ENCODE assay signal across 19 cellular contexts in the genomic region with DNA sequence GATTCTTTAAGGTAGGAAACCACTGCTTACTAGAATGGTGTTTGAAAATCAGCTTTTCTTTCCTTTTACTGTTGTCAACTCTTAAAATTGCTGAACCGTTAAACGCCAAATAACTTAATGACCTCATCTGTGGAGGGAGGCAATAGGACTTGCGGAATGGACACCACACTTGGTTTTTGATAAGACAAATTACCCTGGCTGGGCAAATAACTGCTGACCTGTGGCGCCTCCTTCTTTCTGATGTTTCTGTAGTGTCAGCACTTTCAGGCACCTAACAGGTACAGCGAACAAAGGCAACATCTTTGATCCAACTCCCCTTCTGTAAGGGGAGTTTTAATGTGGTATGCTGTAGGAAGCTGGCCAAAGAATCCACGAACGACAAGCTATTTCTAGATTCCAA.
DNase-seq lines count a peak whose midpoint lies in the region; ATAC-seq, FAIRE-seq and TF ChIP-seq lines count a peak whose summit lies in the region.
"Had no signal": no experiment of that assay in that cellular context is flagged by ENCODE, and none has a peak within 500 bp of the region (broad histone marks: within the 10 kb centered on the region; RNA-seq: fewer than 3 reads in every experiment).

No MANE protein-coding gene starts in this region.

- H3K9me3 ChIP-seq in A549 (no peaks in the 10 kb centered on the region), K562 (replicated peaks; ENCODE audit: control insufficient read depth, insufficient read depth, low read depth, low read length) (no peaks in the 10 kb centered on the region)
- H3K9me3 ChIP-seq: BE2C, Caco-2 had no signal

- H3K4me2 ChIP-seq in A549 (no peak overlapping the region), K562 (ENCODE audit: insufficient read depth, low read length) (no peak overlapping the region)

- TF ChIP-seq POLR2A in A549 (IDR thresholded peaks at IDR 0.05; ENCODE audit: low read length) (no peak), K562 (conservative IDR thresholded peaks at IDR 0.05) (no peak)

- CTCF ChIA-PET in A549 (lab: Yijun Ruan, JAX) (no interaction called here), K562 (lab: Yijun Ruan, JAX; ENCODE audit: low intra/inter-chr PET ratio) (no interaction called here)

- in situ Hi-C loops in K562 (cut with MboI): no loop called here

- no peaks in the 10 kb centered on the region for H3K9me1 ChIP-seq in K562 (ENCODE audit: control insufficient read depth, insufficient read depth, low read length)

- 64% methylated on average over 7 of the region's 7 CpGs for WGBS in A549 (ENCODE audit: missing lambda C conversion rate)
- 2% methylated on average over 6 of the region's 7 CpGs for WGBS in K562 (ENCODE audit: insufficient coverage, low coverage, missing lambda C conversion rate)

- DNase-seq in A549 (ENCODE audit: low read depth in 1 of 2, low spot score in 1 of 2) (no peak), K562 (ENCODE audit: extremely low read depth in 1 of 4, low spot score in 3 of 4) (no peak), kidney glomerular epithelial cell (lab: John Stamatoyannopoulos, UW) (peak; percentile 6), renal cortical epithelial cell (ENCODE audit: low read depth) (peak; percentile 39), Ammon's horn (ENCODE audit: low spot score) (no peak), activated gamma-delta T cell treated with Interleukin-2 at 50 U/mL for 16 hours (no peak), COLO829 (ENCODE audit: low spot score) (no peak)
- DNase-seq: 8988T; BE2C; C1 segment of cervical spinal cord; Caco-2; CD4-positive, CD25-positive, alpha-beta regulatory T cell; CD8-positive, alpha-beta memory T cell; HCEC 1CT had no signal

- no peaks in the 10 kb centered on the region for H3K4me1 ChIP-seq in A549
- H3K4me1 ChIP-seq in K562 (replicated peaks in 1 of 2; ENCODE audit: control insufficient read depth in 2 of 2, insufficient read depth in 2 of 2, low read length in 2 of 2): no peaks in the 10 kb centered on the region
- H3K4me1 ChIP-seq: BE2C, Caco-2 had no signal

- TF ChIP-seq RAD21 in A549 (conservative IDR thresholded peaks at IDR 0.05 in 1 of 2, IDR thresholded peaks at IDR 0.05 in 1 of 2) (no peak), K562 (CRISPR knock-in tag; conservative IDR thresholded peaks at IDR 0.05 in 1 of 2, IDR thresholded peaks at IDR 0.05 in 1 of 2) (no peak)

- no TSS peak for BruUV-seq in K562 (replicated peaks; lab: Mats Ljungman, UMichigan)

- H2AFZ ChIP-seq in K562 (ENCODE audit: low read depth, low read length): no peak overlapping the region

- TF ChIP-seq CTCF in A549 (IDR thresholded peaks at IDR 0.05) (no peak), K562 (IDR thresholded peaks at IDR 0.05 in 2 of 3, conservative IDR thresholded peaks at IDR 0.05 in 1 of 3; ENCODE audit: insufficient read depth in 2 of 3, low read depth in 1 of 3, low read length in 3 of 3) (no peak)

- H3K36me3 ChIP-seq in K562 (ENCODE audit: control insufficient read depth, insufficient read depth, low read length): no peaks in the 10 kb centered on the region
- H3K36me3 ChIP-seq: BE2C had no signal

- H3K27me3 ChIP-seq in K562 (ENCODE audit: control insufficient read depth in 2 of 2, insufficient read depth in 2 of 2, low read length in 2 of 2): no peaks in the 10 kb centered on the region
- H3K27me3 ChIP-seq: BE2C had no signal

- POLR2A ChIA-PET in A549 (lab: Yijun Ruan, JAX): no interaction called here
- POLR2A ChIA-PET in K562 (lab: Yijun Ruan, JAX): no interaction called here

- TF ChIP-seq EP300 in A549 (IDR thresholded peaks at IDR 0.05) (no peak), K562 (IDR thresholded peaks at IDR 0.05; ENCODE audit: low read length) (no peak)

- H3K27ac ChIP-seq in A549 (no peak overlapping the region), K562 (ENCODE audit: extremely low read depth, low read depth, low read length) (no peak overlapping the region)

- H4K20me1 ChIP-seq in K562 (replicated peaks; ENCODE audit: control insufficient read depth, insufficient read depth, low read length): no peaks in the 10 kb centered on the region

- H3K9ac ChIP-seq in K562 (ENCODE audit: insufficient read depth in 1 of 2, low read depth in 2 of 2, low read length in 2 of 2): no peak overlapping the region

- no peak for FAIRE-seq in A549 (lab: Jason Lieb, UNC)
- no peak for FAIRE-seq in K562 (lab: Jason Lieb, UNC)
- FAIRE-seq: D721Med, G401.6, GM12891, GM19239, H54 had no signal

- ATAC-seq in A549 (no peak), K562 (no peak)

- H3K4me3 ChIP-seq in A549: no peak overlapping the region
- H3K4me3 ChIP-seq in K562: no peak overlapping the region

- intact Hi-C loops in K562 (cut with micrococcal nuclease): no loop called here

- H3K79me2 ChIP-seq in K562 (ENCODE audit: control insufficient read depth, insufficient read depth, low read length): no peaks in the 10 kb centered on the region

TF ChIP-seq in A549, 52 proteins besides CTCF, POLR2A, EP300 and RAD21:
- TF ChIP-seq, protein P1, sequence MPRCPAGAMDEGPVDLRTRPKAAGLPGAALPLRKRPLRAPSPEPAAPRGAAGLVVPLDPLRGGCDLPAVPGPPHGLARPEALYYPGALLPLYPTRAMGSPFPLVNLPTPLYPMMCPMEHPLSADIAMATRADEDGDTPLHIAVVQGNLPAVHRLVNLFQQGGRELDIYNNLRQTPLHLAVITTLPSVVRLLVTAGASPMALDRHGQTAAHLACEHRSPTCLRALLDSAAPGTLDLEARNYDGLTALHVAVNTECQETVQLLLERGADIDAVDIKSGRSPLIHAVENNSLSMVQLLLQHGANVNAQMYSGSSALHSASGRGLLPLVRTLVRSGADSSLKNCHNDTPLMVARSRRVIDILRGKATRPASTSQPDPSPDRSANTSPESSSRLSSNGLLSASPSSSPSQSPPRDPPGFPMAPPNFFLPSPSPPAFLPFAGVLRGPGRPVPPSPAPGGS (IDR thresholded peaks at IDR 0.05): no peak
- TF ChIP-seq CHD4 (IDR thresholded peaks at IDR 0.05; ENCODE audit: borderline replicate concordance) (no peak), MAFK (IDR thresholded peaks at IDR 0.05; ENCODE audit: partially characterized antibody) (peak; percentile 85), SREBF2 (IDR thresholded peaks at IDR 0.05) (no peak)

TF ChIP-seq in K562, 482 proteins besides CTCF, POLR2A, EP300 and RAD21:
- TF ChIP-seq MAFF (IDR thresholded peaks at IDR 0.05; ENCODE audit: low read length): peak; percentile 67
- peak; percentile 56 for TF ChIP-seq MAFG (tag; conservative IDR thresholded peaks at IDR 0.05)
- no peak for TF ChIP-seq LEF1 (IDR thresholded peaks at IDR 0.05)
- TF ChIP-seq, protein P2, sequence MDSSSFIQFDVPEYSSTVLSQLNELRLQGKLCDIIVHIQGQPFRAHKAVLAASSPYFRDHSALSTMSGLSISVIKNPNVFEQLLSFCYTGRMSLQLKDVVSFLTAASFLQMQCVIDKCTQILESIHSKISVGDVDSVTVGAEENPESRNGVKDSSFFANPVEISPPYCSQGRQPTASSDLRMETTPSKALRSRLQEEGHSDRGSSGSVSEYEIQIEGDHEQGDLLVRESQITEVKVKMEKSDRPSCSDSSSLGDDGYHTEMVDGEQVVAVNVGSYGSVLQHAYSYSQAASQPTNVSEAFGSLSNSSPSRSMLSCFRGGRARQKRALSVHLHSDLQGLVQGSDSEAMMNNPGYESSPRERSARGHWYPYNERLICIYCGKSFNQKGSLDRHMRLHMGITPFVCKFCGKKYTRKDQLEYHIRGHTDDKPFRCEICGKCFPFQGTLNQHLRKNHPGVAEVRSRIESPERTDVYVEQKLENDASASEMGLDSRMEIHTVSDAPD (CRISPR knock-in tag; IDR thresholded peaks at IDR 0.05): no peak
- TF ChIP-seq ZNF316 (IDR thresholded peaks at IDR 0.05): peak; percentile 84
- TF ChIP-seq MAFK (IDR thresholded peaks at IDR 0.05; ENCODE audit: low read length): peak; percentile 76
- TF ChIP-seq MCM7 (IDR thresholded peaks at IDR 0.05): no peak
- TF ChIP-seq MEF2A (IDR thresholded peaks at IDR 0.05; ENCODE audit: control insufficient read depth, low read depth, low read length): no peak
- peak; percentile 69 for TF ChIP-seq C11orf30 (IDR thresholded peaks at IDR 0.05; ENCODE audit: low read depth)
- TF ChIP-seq, protein P3, sequence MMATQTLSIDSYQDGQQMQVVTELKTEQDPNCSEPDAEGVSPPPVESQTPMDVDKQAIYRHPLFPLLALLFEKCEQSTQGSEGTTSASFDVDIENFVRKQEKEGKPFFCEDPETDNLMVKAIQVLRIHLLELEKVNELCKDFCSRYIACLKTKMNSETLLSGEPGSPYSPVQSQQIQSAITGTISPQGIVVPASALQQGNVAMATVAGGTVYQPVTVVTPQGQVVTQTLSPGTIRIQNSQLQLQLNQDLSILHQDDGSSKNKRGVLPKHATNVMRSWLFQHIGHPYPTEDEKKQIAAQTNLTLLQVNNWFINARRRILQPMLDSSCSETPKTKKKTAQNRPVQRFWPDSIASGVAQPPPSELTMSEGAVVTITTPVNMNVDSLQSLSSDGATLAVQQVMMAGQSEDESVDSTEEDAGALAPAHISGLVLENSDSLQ (IDR thresholded peaks at IDR 0.05): no peak

Comparison
In these comparisons a context has a peak if more than half of its experiments do, and no peak if none do; other contexts are left out.
1. DNase-seq: peak in kidney glomerular epithelial cell (single experiment) and renal cortical epithelial cell (single experiment); none in A549 (0 of 2), K562 (0 of 4), Ammon's horn (single experiment), activated gamma-delta T cell treated with Interleukin-2 at 50 U/mL for 16 hours (single experiment) and COLO829 (single experiment).